ENCODE assay signal across 13 cellular contexts in the genomic region with DNA sequence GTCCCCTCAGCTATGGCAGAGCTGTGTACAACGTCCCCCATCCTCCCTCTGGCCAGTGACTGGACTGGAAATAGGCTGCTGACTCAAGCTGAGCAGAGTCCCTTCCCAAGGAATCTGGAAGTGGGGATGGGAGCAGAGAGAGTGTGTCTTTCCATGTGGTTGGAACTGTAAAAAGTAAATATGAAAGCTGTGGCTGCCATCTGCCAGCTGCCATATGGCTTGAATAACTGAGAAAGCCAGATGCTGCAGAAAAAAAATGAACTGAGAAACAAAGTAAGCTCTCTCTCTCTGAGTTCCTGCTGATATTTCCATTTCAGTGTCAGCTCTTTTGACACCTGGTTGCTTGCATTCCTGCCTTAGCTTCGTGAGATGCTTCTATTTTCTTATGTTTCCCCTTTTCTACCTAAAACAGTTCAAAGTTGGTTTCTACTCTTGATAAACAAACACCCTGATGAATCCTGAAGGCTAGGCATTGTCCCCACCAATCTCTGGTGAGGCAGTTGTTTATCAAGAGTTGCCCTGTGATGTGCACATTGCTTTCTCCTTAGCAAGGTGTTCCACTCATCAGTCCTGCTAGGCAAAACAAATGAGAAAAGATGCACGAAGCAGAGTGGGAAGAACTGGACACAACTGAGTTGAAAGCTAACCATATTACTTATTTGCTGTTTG. TPM values are rescaled to one million over a fixed set of nuclear protein-coding genes. Genes with fewer than 3 reads are reported as not detected.
A peak's percentile ranks its signal among the peaks of the same experiment; 100 is the strongest.
DNase-seq lines count a peak whose midpoint lies in the region; ATAC-seq and TF ChIP-seq lines count a peak whose summit lies in the region.
"Had no signal": no experiment of that assay in that cellular context is flagged by ENCODE, and none has a peak within 500 bp of the region (broad histone marks: within the 10 kb centered on the region; RNA-seq: fewer than 3 reads in every experiment).

No MANE protein-coding gene starts in this region.

- H3K4me3 ChIP-seq in fibroblast of lung (replicated peaks in 1 of 4; ENCODE audit: control extremely low read depth in 1 of 4, insufficient read depth in 1 of 4, low read depth in 3 of 4, low read length in 4 of 4), result no peak overlapping the region
- H3K4me3 ChIP-seq: body of pancreas, gastroesophageal sphincter had no signal

- peak overlapping the region; percentile 4 for H3K27ac ChIP-seq in fibroblast of lung (ENCODE audit: insufficient read depth, low read length)
- H3K27ac ChIP-seq: body of pancreas, C4-2B, gastroesophageal sphincter had no signal

- H4K20me1 ChIP-seq in fibroblast of lung (ENCODE audit: control insufficient read depth, extremely low read depth, insufficient read depth, low read length), result no peaks in the 10 kb centered on the region

- H3K9me3 ChIP-seq in fibroblast of lung (ENCODE audit: control insufficient read depth, insufficient read depth, low read depth, low read length), result no peaks in the 10 kb centered on the region
- H3K9me3 ChIP-seq: body of pancreas, gastroesophageal sphincter had no signal

- peaks cover 8% of the 10 kb centered on the region for H3K4me1 ChIP-seq in fibroblast of lung (ENCODE audit: control insufficient read depth, extremely low read depth, insufficient read depth, low read length)
- H3K4me1 ChIP-seq: body of pancreas had no signal

- H3K27me3 ChIP-seq in fibroblast of lung (ENCODE audit: control insufficient read depth, insufficient read depth, low read length), result no peaks in the 10 kb centered on the region
- H3K27me3 ChIP-seq: body of pancreas, gastroesophageal sphincter had no signal

- TF ChIP-seq CTCF in fibroblast of lung (conservative IDR thresholded peaks at IDR 0.05 in 1 of 2, IDR thresholded peaks at IDR 0.05 in 1 of 2; ENCODE audit: low read depth in 1 of 2, low read length in 2 of 2), result no peak

- DNase-seq in EL (peak; percentile 47), fibroblast of lung (ENCODE audit: low read depth in 2 of 2) (peak; percentile 45 to 72), AG08396 (ENCODE audit: low spot score) (no peak), mucosa of gallbladder (ENCODE audit: low spot score) (no peak)
- no peak for DNase-seq in activated CD4-positive, alpha-beta T cell treated with anti-CD3 and anti-CD28 coated beads, Interleukin-2, amount 50 U/mL, for 1 hour
- no peak for DNase-seq in activated effector memory CD4-positive, alpha-beta T cell treated with Interleukin-2 at 50 U/mL for 16 hours
- DNase-seq: stimulated activated CD4-positive, alpha-beta T cell treated with anti-CD3 and anti-CD28 coated beads, Interleukin-4, amount 100 ng/mL, for 1 hour had no signal

- H3K4me2 ChIP-seq in fibroblast of lung (ENCODE audit: extremely low read depth, insufficient read depth, low read length), result peak overlapping the region; percentile 23

- no peaks in the 10 kb centered on the region for H3K79me2 ChIP-seq in fibroblast of lung (ENCODE audit: control insufficient read depth, insufficient read depth, low read length)

- H2AFZ ChIP-seq in fibroblast of lung (ENCODE audit: low read length), result peak overlapping the region; percentile 28

- no peak overlapping the region for H3K9ac ChIP-seq in fibroblast of lung (ENCODE audit: insufficient read depth, low read length)

- ATAC-seq in GM21526 (IDR thresholded peaks at IDR 0.05; ENCODE audit: low FRiP score, unreplicated experiment) (peak; percentile 84), HG03520 (IDR thresholded peaks at IDR 0.05; ENCODE audit: unreplicated experiment) (peak; percentile 65)
- ATAC-seq: body of pancreas, gastroesophageal sphincter, HCT116 had no signal

- H3K36me3 ChIP-seq in fibroblast of lung (ENCODE audit: control insufficient read depth, insufficient read depth, low read length), result no peaks in the 10 kb centered on the region
- H3K36me3 ChIP-seq: gastroesophageal sphincter had no signal

RNA-seq across cellular contexts. Expression of a gene that starts 16.8 kb away (rescaled TPM):
- total RNA-seq in fibroblast of lung (17.2 and 35.0 TPM in 2 replicates), mucosa of gallbladder (58.1 TPM)
- 40.4 and 41.2 TPM in 2 replicates for polyA plus RNA-seq in fibroblast of lung
- 38.6 and 42.7 TPM in 2 replicates for polyA plus RNA-seq in fibroblast of lung (2012)
- 7.3 and 17.3 TPM in 2 replicates for polyA minus RNA-seq in fibroblast of lung (ENCODE audit: low replicate concordance)

Comparison
In these comparisons a context has a peak if more than half of its experiments do, and no peak if none do; other contexts are left out.
1. DNase-seq: peak in EL (single experiment) and fibroblast of lung (2 of 2); none in AG08396 (single experiment), mucosa of gallbladder (single experiment), activated CD4-positive, alpha-beta T cell treated with anti-CD3 and anti-CD28 coated beads, Interleukin-2, amount 50 U/mL, for 1 hour (single experiment) and activated effector memory CD4-positive, alpha-beta T cell treated with Interleukin-2 at 50 U/mL for 16 hours (single experiment).